ENCODE assay signal across 22 cellular contexts in genomic region chr16:985646-986400, GRCh38. TPM values are rescaled to one million over a fixed set of nuclear protein-coding genes. Genes with fewer than 3 reads are reported as not detected.
DNase-seq lines count a peak whose midpoint lies in the region; ATAC-seq and TF ChIP-seq lines count a peak whose summit lies in the region.
"Had no signal": no experiment of that assay in that cellular context is flagged by ENCODE, and none has a peak within 500 bp of the region (broad histone marks: within the 10 kb centered on the region; RNA-seq: fewer than 3 reads in every experiment).

No MANE protein-coding gene starts in this region.

- no peak for TF ChIP-seq CTCF in neural crest cell (conservative IDR thresholded peaks at IDR 0.05)
- no peak for TF ChIP-seq CTCF in tibial nerve (IDR thresholded peaks at IDR 0.05)
- TF ChIP-seq CTCF in nephron progenitor cell (IDR thresholded peaks at IDR 0.05) = no peak
- TF ChIP-seq CTCF in esophagus muscularis mucosa (IDR thresholded peaks at IDR 0.05) = no peak

- no peak for ATAC-seq in GM19395 (IDR thresholded peaks at IDR 0.05; ENCODE audit: unreplicated experiment)
- ATAC-seq: PC-3 had no signal

- no peak for TF ChIP-seq EP300 in tibial nerve (IDR thresholded peaks at IDR 0.05)
- no peak for TF ChIP-seq EP300 in esophagus muscularis mucosa (IDR thresholded peaks at IDR 0.05)

- WGBS in tibial nerve, 2 donors = 57 to 68% methylated on average over 32 of the region's 32 CpGs
- 89% methylated on average over 21 of the region's 32 CpGs for WGBS in esophagus muscularis mucosa

- peaks cover 35% of the 10 kb centered on the region for H3K4me1 ChIP-seq in SJCRH30
- H3K4me1 ChIP-seq in tibial nerve = peaks cover 0 to 78% (median 27%) of the 10 kb centered on the region in 4 donors
- H3K4me1 ChIP-seq in esophagus muscularis mucosa = peaks cover 4 to 20% (median 16%) of the 10 kb centered on the region in 4 donors

- H3K27ac Mint-ChIP-seq in neural crest cell (ENCODE audit: unreplicated experiment) = no peak overlapping the region
- no peak overlapping the region for H3K27ac Mint-ChIP-seq in nephron progenitor cell
- H3K27ac Mint-ChIP-seq: CD14-positive monocyte; CD8-positive, alpha-beta memory T cell had no signal

- H3K27ac ChIP-seq in SJCRH30 = peak overlapping the region; percentile 19
- H3K27ac ChIP-seq in caudate nucleus (ENCODE audit: low read depth, low read length) = peak overlapping the region; percentile 58
- H3K27ac ChIP-seq in tibial nerve = peak overlapping the region; percentile 56 to 88 (median 64)
- H3K27ac ChIP-seq in esophagus muscularis mucosa (replicated peaks in 1 of 4) = no peak overlapping the region

- H3K9me3 ChIP-seq in SJCRH30 (replicated peaks) (no peaks in the 10 kb centered on the region), tibial nerve (no peaks in the 10 kb centered on the region), esophagus muscularis mucosa (no peaks in the 10 kb centered on the region)

- intact Hi-C loops in esophagus muscularis mucosa (cut with DNase I) = no loop called here

- no peaks in the 10 kb centered on the region for H3K27me3 ChIP-seq in SJCRH30
- H3K27me3 ChIP-seq in tibial nerve = peaks cover 0 to 23% of the 10 kb centered on the region in 2 donors
- peaks cover 0 to 100% (median 16%) of the 10 kb centered on the region in 4 donors for H3K27me3 ChIP-seq in esophagus muscularis mucosa

- peaks cover 14% of the 10 kb centered on the region for H3K27me3 Mint-ChIP-seq in neural crest cell (ENCODE audit: low read depth)
- peaks cover 24% of the 10 kb centered on the region for H3K27me3 Mint-ChIP-seq in nephron progenitor cell (ENCODE audit: low read depth, poor library complexity)

- DNase-seq in SJCRH30 = peak; percentile 67 to 79
- peak in 5 of 61 donors; percentile 33 to 70 (median 51) for DNase-seq in caudate nucleus (lab: John Stamatoyannopoulos, UW)
- no peak for DNase-seq in neural crest cell (ENCODE audit: low read depth, low spot score)
- DNase-seq in tibial nerve (ENCODE audit: low spot score in 2 of 2) = no peak
- no peak for DNase-seq in nephron progenitor cell
- DNase-seq in esophagus muscularis mucosa (ENCODE audit: extremely low spot score) = no peak
- DNase-seq: CD8-positive, alpha-beta memory T cell; DMS79 treated with DMSO at 0.1 percent for 48 hours; GF-D8; MV-4-11; NCI-H1105; NCI-H146; NCI-H1930; NCI-H2107; NCI-H446; NCI-H524 treated with DMSO at 0.1 percent for 48 hours; NCI-H774; NK-92 treated with Interleukin-12 subunit alpha and Interleukin-12 subunit beta, amount 100 ng/mL, for 24 hours had no signal

- H3K4me3 ChIP-seq in SJCRH30 (peak overlapping the region; percentile 16; the same call in 1 of the 2 replicates), tibial nerve (peak overlapping the region in 1 of 4 donors; percentile 65), esophagus muscularis mucosa (no peak overlapping the region)

- H3K4me3 Mint-ChIP-seq in neural crest cell (peak overlapping the region; percentile 58), nephron progenitor cell (no peak overlapping the region)
- H3K4me3 Mint-ChIP-seq: CD14-positive monocyte had no signal

- H3K9me3 Mint-ChIP-seq in neural crest cell = no peaks in the 10 kb centered on the region
- H3K9me3 Mint-ChIP-seq in nephron progenitor cell = no peaks in the 10 kb centered on the region

- peaks cover 2% of the 10 kb centered on the region for H3K36me3 Mint-ChIP-seq in neural crest cell (ENCODE audit: low read depth)
- no peaks in the 10 kb centered on the region for H3K36me3 Mint-ChIP-seq in nephron progenitor cell (ENCODE audit: low read depth)
- H3K36me3 Mint-ChIP-seq: CD14-positive monocyte; CD8-positive, alpha-beta memory T cell had no signal

- TF ChIP-seq POLR2A in tibial nerve (IDR thresholded peaks at IDR 0.05) (no peak), esophagus muscularis mucosa (IDR thresholded peaks at IDR 0.05; ENCODE audit: low read depth) (no peak)

- H3K4me1 Mint-ChIP-seq in neural crest cell (peaks cover 10% of the 10 kb centered on the region), nephron progenitor cell (peaks cover 18% of the 10 kb centered on the region)
- H3K4me1 Mint-ChIP-seq: CD8-positive, alpha-beta memory T cell had no signal

- H3K36me3 ChIP-seq in SJCRH30 (peaks cover 41% of the 10 kb centered on the region), tibial nerve (peaks cover 0 to 8% (median 0%) of the 10 kb centered on the region in 3 donors), esophagus muscularis mucosa (no peaks in the 10 kb centered on the region)

RNA-seq across cellular contexts. Expression of gene SOX8, which starts 4.3 kb away (rescaled TPM):
- total RNA-seq in SJCRH30 (2014; rRNA removed; shearing (Covaris generic)) = 141 and 144 TPM in 2 replicates
- total RNA-seq in neural crest cell (19.4 and 19.8 TPM in 2 replicates), tibial nerve (10 to 100 TPM; 51.3 to 74.5 (median 66.3) TPM), esophagus muscularis mucosa (1 to 10 TPM; 4.1 to 4.6 (median 4.3) TPM)
- total RNA-seq: MCF 10A had no signal

RNA-seq across cellular contexts. Expression of gene LMF1, which starts 15.0 kb away (rescaled TPM):
- 2.3 and 2.7 TPM in 2 replicates for total RNA-seq in SJCRH30 (2014; rRNA removed; shearing (Covaris generic))
- total RNA-seq in neural crest cell (16.0 and 19.4 TPM in 2 replicates), tibial nerve (10 to 100 TPM; 24.5 to 58.5 (median 31.8) TPM), esophagus muscularis mucosa (10 to 100 TPM; 14.5 to 32.0 (median 23.8) TPM)

Comparison
In these comparisons a context has a peak if more than half of its experiments do, and no peak if none do; other contexts are left out.
1. DNase-seq: peak in SJCRH30 (2 of 2); none in neural crest cell (single experiment), tibial nerve (0 of 2), nephron progenitor cell (single experiment) and esophagus muscularis mucosa (single experiment).
2. H3K27ac ChIP-seq: peak in SJCRH30 (single experiment), caudate nucleus (single experiment) and tibial nerve (4 of 4); none in esophagus muscularis mucosa (0 of 4).